In genomic region chr12:46445551-46446235, GRCh38 we compare ENCODE assay signal across 20 cellular contexts.
DNase-seq lines count a peak whose midpoint lies in the region; ATAC-seq, FAIRE-seq and TF ChIP-seq lines count a peak whose summit lies in the region.
"Had no signal": no experiment of that assay in that cellular context is flagged by ENCODE, and none has a peak within 500 bp of the region (broad histone marks: within the 10 kb centered on the region; RNA-seq: fewer than 3 reads in every experiment).

No MANE protein-coding gene starts in this region.

- H3K4me3 ChIP-seq in breast epithelium = no peak overlapping the region
- no peak overlapping the region for H3K4me3 ChIP-seq in body of pancreas
- H3K4me3 ChIP-seq in HepG2 (replicated peaks in 1 of 3; ENCODE audit: insufficient read depth in 1 of 3, low read depth in 2 of 3, low read length in 3 of 3) = no peak overlapping the region
- H3K4me3 ChIP-seq: ascending aorta, colonic mucosa, prostate gland, upper lobe of left lung had no signal

- H2AFZ ChIP-seq in HepG2 (ENCODE audit: low read length) = no peak overlapping the region

- H3K27ac ChIP-seq in breast epithelium (peak overlapping the region in 1 of 2 donors; percentile 32), body of pancreas (peak overlapping the region; percentile 5 to 42 (median 24)), HepG2 (ENCODE audit: extremely low read length, insufficient read depth, low read length) (no peak overlapping the region)
- H3K27ac ChIP-seq: ascending aorta, colonic mucosa, upper lobe of left lung had no signal

- FAIRE-seq in HepG2 (lab: Jason Lieb, UNC) = no peak
- FAIRE-seq in frontal cortex (lab: Jason Lieb, UNC) = no peak
- FAIRE-seq: H54 had no signal

- WGBS in body of pancreas, 2 donors = 7 to 9% methylated on average over 2 of the region's 2 CpGs
- 46% methylated on average over 2 of the region's 2 CpGs for WGBS in HepG2 (ENCODE audit: low lambda C conversion rate)

- TF ChIP-seq CTCF in MCF 10A (IDR thresholded peaks at IDR 0.05; ENCODE audit: unreplicated experiment) (no peak), breast epithelium (IDR thresholded peaks at IDR 0.05) (no peak), body of pancreas (IDR thresholded peaks at IDR 0.05) (no peak), HepG2 (CRISPR knock-in tag; IDR thresholded peaks at IDR 0.05) (no peak)

- no peaks in the 10 kb centered on the region for H3K36me3 Mint-ChIP-seq in MCF 10A (ENCODE audit: insufficient read depth, unreplicated experiment)
- H3K36me3 Mint-ChIP-seq: activated CD8-positive, alpha-beta memory T cell treated with anti-CD3 and anti-CD28 coated beads, Interleukin-2, amount 10 ng/mL, durations not matched to agents 7 days and 5 days had no signal

- H3K79me2 ChIP-seq in HepG2 (ENCODE audit: insufficient read depth, low read length) = no peaks in the 10 kb centered on the region

- no peaks in the 10 kb centered on the region for H3K36me3 ChIP-seq in breast epithelium
- no peaks in the 10 kb centered on the region for H3K36me3 ChIP-seq in body of pancreas (replicated peaks in 1 of 2; ENCODE audit: insufficient read depth in 1 of 2, low read depth in 2 of 2)
- H3K36me3 ChIP-seq in HepG2 (replicated peaks in 1 of 2; ENCODE audit: control insufficient read depth in 1 of 2, insufficient read depth in 2 of 2, low read length in 2 of 2) = no peaks in the 10 kb centered on the region
- H3K36me3 ChIP-seq: ascending aorta, colonic mucosa, prostate gland, upper lobe of left lung had no signal

- H3K4me1 ChIP-seq in breast epithelium (peaks cover 0 to 6% of the 10 kb centered on the region in 2 donors), body of pancreas (peaks cover 60% of the 10 kb centered on the region), HepG2 (ENCODE audit: insufficient read depth, low read length) (peaks cover 53% of the 10 kb centered on the region)

- BruUV-seq in MCF 10A (replicated peaks; lab: Mats Ljungman, UMichigan) (TSS peak; percentile 12), HepG2 (replicated peaks; lab: Mats Ljungman, UMichigan) (no TSS peak)

- no peak for TF ChIP-seq EP300 in HepG2 (IDR thresholded peaks at IDR 0.05; ENCODE audit: low read depth in 2 of 2, low read length in 2 of 2)
- no peak for TF ChIP-seq EP300 in HepG2 (CRISPR knock-in tag; IDR thresholded peaks at IDR 0.05; ENCODE audit: borderline replicate concordance)

- H3K9me3 ChIP-seq in breast epithelium = no peaks in the 10 kb centered on the region
- no peaks in the 10 kb centered on the region for H3K9me3 ChIP-seq in body of pancreas
- no peaks in the 10 kb centered on the region for H3K9me3 ChIP-seq in HepG2 (ENCODE audit: low read length)
- H3K9me3 ChIP-seq: ascending aorta, colonic mucosa, prostate gland, upper lobe of left lung had no signal

- in situ Hi-C loops in HepG2 (cut with HindIII; ENCODE audit: extremely low pct_ligation_motif_present, low pct_unique_long_range_greater_than_20kb) = no loop called here

- H3K4me2 ChIP-seq in HepG2 (ENCODE audit: low read depth, low read length) = no peak overlapping the region

- H4K20me1 ChIP-seq in HepG2 (ENCODE audit: insufficient read depth, low read length) = no peaks in the 10 kb centered on the region

- ATAC-seq in body of pancreas (peak; percentile 19), HepG2 (no peak), HG03108 (IDR thresholded peaks at IDR 0.05; ENCODE audit: unreplicated experiment) (no peak), GM18498 (IDR thresholded peaks at IDR 0.05; ENCODE audit: unreplicated experiment) (no peak), HG02759 (IDR thresholded peaks at IDR 0.05; ENCODE audit: unreplicated experiment) (no peak)
- ATAC-seq: activated CD8-positive, alpha-beta memory T cell treated with anti-CD3 and anti-CD28 coated beads, Interleukin-2, amount 10 ng/mL, durations not matched to agents 7 days and 5 days had no signal

- DNase-seq in MCF 10A (ENCODE audit: unreplicated experiment) = no peak
- no peak for DNase-seq in breast epithelium (ENCODE audit: low spot score in 2 of 2)
- DNase-seq in body of pancreas = no peak
- no peak for DNase-seq in HepG2 (ENCODE audit: low spot score)
- no peak for DNase-seq in frontal cortex (ENCODE audit: low spot score in 2 of 2)
- DNase-seq: activated CD4-positive, CD25-positive, alpha-beta regulatory T cell treated with anti-CD3 and anti-CD28 coated beads, Interleukin-2, amount 50 U/mL, for 72 hours; activated CD8-positive, alpha-beta memory T cell treated with anti-CD3 and anti-CD28 coated beads, Interleukin-2, amount 10 ng/mL, durations not matched to agents 7 days and 5 days; CD4-positive, alpha-beta T cell; colonic mucosa; NCI-H2227 treated with DMSO at 0.1 percent for 48 hours; nephron progenitor cell; NK-92 treated with Interleukin-12 subunit alpha and Interleukin-12 subunit beta, amount 100 ng/mL, for 24 hours; upper lobe of left lung had no signal

- POLR2A ChIA-PET in MCF 10A (lab: Yijun Ruan, JAX) = interaction anchor here (0.6 to 7.4 kb wide), 7 partner anchors 14 to 113 kb away, joined by 3 to 111 read pairs (median 8); partner anchors contain the start of gene SLC38A2
- POLR2A ChIA-PET in HepG2 (lab: Yijun Ruan, JAX) = no interaction called here

- CTCF ChIA-PET in MCF 10A (lab: Yijun Ruan, JAX) = interaction anchor here (1.0 kb wide), 1 partner anchor 15 kb away, joined by 4 read pairs; no protein-coding TSS in a partner anchor
- CTCF ChIA-PET in HepG2 (lab: Yijun Ruan, JAX; ENCODE audit: low intra/inter-chr PET ratio, low total read pairs) = no interaction called here

- H3K27me3 ChIP-seq in breast epithelium = no peaks in the 10 kb centered on the region
- no peaks in the 10 kb centered on the region for H3K27me3 ChIP-seq in body of pancreas
- no peaks in the 10 kb centered on the region for H3K27me3 ChIP-seq in HepG2 (ENCODE audit: control insufficient read depth in 1 of 2, insufficient read depth in 2 of 2, low read length in 2 of 2)
- H3K27me3 ChIP-seq: ascending aorta, colonic mucosa, upper lobe of left lung had no signal

- intact Hi-C loops in MCF 10A (cut with micrococcal nuclease) (no loop called here), breast epithelium (cut with DNase I; ENCODE audit: low total_unique reads) (no loop called here), body of pancreas (cut with DNase I) (no loop called here), HepG2 (cut with micrococcal nuclease; ENCODE audit: unreplicated experiment) (no loop called here)

- H3K27ac Mint-ChIP-seq in MCF 10A (ENCODE audit: low read depth, unreplicated experiment) = peak overlapping the region; percentile 97
- H3K27ac Mint-ChIP-seq: activated CD8-positive, alpha-beta memory T cell treated with anti-CD3 and anti-CD28 coated beads, Interleukin-2, amount 10 ng/mL, durations not matched to agents 7 days and 5 days; CD4-positive, alpha-beta T cell had no signal

- H3K27me3 Mint-ChIP-seq in MCF 10A (ENCODE audit: insufficient read depth, unreplicated experiment) = no peaks in the 10 kb centered on the region
- H3K27me3 Mint-ChIP-seq: activated CD8-positive, alpha-beta memory T cell treated with anti-CD3 and anti-CD28 coated beads, Interleukin-2, amount 10 ng/mL, durations not matched to agents 7 days and 5 days; CD4-positive, alpha-beta T cell; stimulated activated naive CD8-positive, alpha-beta T cell treated with anti-CD3 and anti-CD28 coated beads, Interleukin-15, Interleukin-2, amounts not matched to agents 100 ng/mL and 50 ng/mL, for 24 hours had no signal

- no peak overlapping the region for H3K9ac ChIP-seq in HepG2 (ENCODE audit: insufficient read depth, low read depth, low read length)

- no peak for TF ChIP-seq RAD21 in HepG2 (CRISPR knock-in tag; IDR thresholded peaks at IDR 0.05)

- no peaks in the 10 kb centered on the region for H3K9me3 Mint-ChIP-seq in MCF 10A (ENCODE audit: unreplicated experiment)
- H3K9me3 Mint-ChIP-seq: CD4-positive, alpha-beta T cell; stimulated activated naive CD8-positive, alpha-beta T cell treated with anti-CD3 and anti-CD28 coated beads, Interleukin-15, Interleukin-2, amounts not matched to agents 100 ng/mL and 50 ng/mL, for 24 hours had no signal

- TF ChIP-seq POLR2A in breast epithelium (IDR thresholded peaks at IDR 0.05) (no peak), body of pancreas (IDR thresholded peaks at IDR 0.05) (no peak), HepG2 (IDR thresholded peaks at IDR 0.05; ENCODE audit: insufficient read depth in 1 of 2, low read depth in 2 of 2, low read length in 2 of 2) (no peak)

- H3K4me3 Mint-ChIP-seq in MCF 10A (ENCODE audit: unreplicated experiment) = peak overlapping the region; percentile 23
- H3K4me3 Mint-ChIP-seq: activated CD8-positive, alpha-beta memory T cell treated with anti-CD3 and anti-CD28 coated beads, Interleukin-2, amount 10 ng/mL, durations not matched to agents 7 days and 5 days; CD4-positive, alpha-beta T cell; nephron progenitor cell; stimulated activated naive CD8-positive, alpha-beta T cell treated with anti-CD3 and anti-CD28 coated beads, Interleukin-15, Interleukin-2, amounts not matched to agents 100 ng/mL and 50 ng/mL, for 24 hours had no signal

- H3K4me1 Mint-ChIP-seq in MCF 10A (ENCODE audit: insufficient read depth, unreplicated experiment) = peaks cover 61% of the 10 kb centered on the region

TF ChIP-seq in HepG2, 621 proteins besides CTCF, POLR2A, EP300 and RAD21:
- TF ChIP-seq U2AF1 (optimal IDR thresholded peaks at IDR 0.05; ENCODE audit: low read depth, low read length) (no peak), TEAD3 (CRISPR knock-in tag; optimal IDR thresholded peaks at IDR 0.05; ENCODE audit: borderline replicate concordance) (no peak), KDM3A (CRISPR knock-in tag; IDR thresholded peaks at IDR 0.05; ENCODE audit: low read depth) (no peak), ZNF3 (CRISPR knock-in tag; IDR thresholded peaks at IDR 0.05) (peak; percentile 91)
TF ChIP-seq in HepG2: peak in this region for 1.
